Comparison of ENCODE assay signal across 28 cellular contexts in the genomic region with DNA sequence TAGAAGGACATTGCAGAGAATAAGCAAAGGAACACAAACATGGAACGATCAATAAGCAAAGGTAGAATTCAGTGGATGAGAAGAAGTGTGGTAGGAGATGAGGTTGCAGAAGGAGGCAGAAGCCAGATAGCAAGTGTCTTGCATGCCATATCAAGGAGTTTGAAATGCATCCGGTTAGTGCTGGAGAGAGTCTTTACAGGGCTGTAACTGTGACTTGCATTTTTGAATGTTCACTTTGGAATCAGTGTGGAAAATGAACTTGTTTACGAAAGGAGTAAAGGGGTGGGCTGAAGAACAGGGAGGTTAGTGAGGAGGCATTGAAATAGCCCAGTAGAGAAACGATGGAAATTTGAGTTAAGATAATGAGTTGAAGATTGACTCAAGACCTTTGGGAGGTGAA.
"Had no signal": no experiment of that assay in that cellular context is flagged by ENCODE, and none has a peak within 500 bp of the region (broad histone marks: within the 10 kb centered on the region; RNA-seq: fewer than 3 reads in every experiment).

No MANE protein-coding gene starts in this region.

- H3K9me3 ChIP-seq: left lung, lower lobe of right lung, pancreas, prostate gland, stomach, testis, thyroid gland, transverse colon, upper lobe of left lung, vagina had no signal

- H3K9me3 Mint-ChIP-seq: naive thymus-derived CD8-positive, alpha-beta T cell; nephron; stimulated activated naive B cell treated with anti-CD40 and anti-IgM and Interleukin-4, amounts not matched to agents 10 μg/mL and 1 μg/mL and 100 μg/mL, for 72 hours had no signal

- H3K4me1 ChIP-seq: lower lobe of right lung, pancreas, prostate gland had no signal

- H3K4me3 ChIP-seq: left lung, lower lobe of right lung, pancreas, prostate gland, skin epidermis, stomach, testis, thyroid gland, transverse colon, upper lobe of left lung, vagina had no signal

- H3K27ac ChIP-seq: left lung, lower lobe of right lung, pancreas, prostate gland, skin epidermis, stomach, testis, thyroid gland, transverse colon, upper lobe of left lung, vagina had no signal

- DNase-seq: hippocampal formation; kidney; left colon; left lung; lower lobe of right lung; mammary epithelial cell; mesenchymal stem cell; naive thymus-derived CD8-positive, alpha-beta T cell; nucleus accumbens; pancreas; posterior cingulate gyrus; right cardiac atrium; stimulated activated CD4-positive, alpha-beta T cell treated with anti-CD3 and anti-CD28 coated beads, Interleukin-12 subunit alpha, Interleukin-12 subunit beta, amount 100 ng/mL, for 4 hours; stimulated activated CD4-positive, alpha-beta T cell treated with anti-CD3 and anti-CD28 coated beads, Interleukin-15, amount 100 ng/mL, for 24 hours; stimulated activated CD4-positive, alpha-beta T cell treated with anti-CD3 and anti-CD28 coated beads, Interleukin-2, amount 100 ng/mL, for 24 hours; stimulated activated CD4-positive, alpha-beta T cell treated with anti-CD3 and anti-CD28 coated beads, Interleukin-4, amount 100 ng/mL, for 1 hour; stimulated activated naive B cell treated with anti-CD40 and anti-IgM and Interleukin-4, amounts not matched to agents 10 μg/mL and 1 μg/mL and 100 μg/mL, for 72 hours; stimulated activated naive CD8-positive, alpha-beta T cell treated with anti-CD3 and anti-CD28 coated beads, Interleukin-15, Interleukin-2, amounts not matched to agents 100 U/mL and 50 U/mL, for 24 hours; stomach; testis; thyroid gland; transverse colon; upper lobe of left lung had no signal

- H3K27ac Mint-ChIP-seq: naive thymus-derived CD8-positive, alpha-beta T cell; nephron; stimulated activated naive B cell treated with anti-CD40 and anti-IgM and Interleukin-4, amounts not matched to agents 10 μg/mL and 1 μg/mL and 100 μg/mL, for 72 hours had no signal

- H3K4me1 Mint-ChIP-seq: naive thymus-derived CD8-positive, alpha-beta T cell; stimulated activated naive B cell treated with anti-CD40 and anti-IgM and Interleukin-4, amounts not matched to agents 10 μg/mL and 1 μg/mL and 100 μg/mL, for 72 hours had no signal

- ATAC-seq: left colon; left lung; lower lobe of right lung; naive thymus-derived CD8-positive, alpha-beta T cell; pancreas; right cardiac atrium; sciatic nerve; stimulated activated naive B cell treated with anti-CD40 and anti-IgM and Interleukin-4, amounts not matched to agents 10 μg/mL and 1 μg/mL and 100 μg/mL, for 72 hours; stimulated activated naive CD8-positive, alpha-beta T cell treated with anti-CD3 and anti-CD28 coated beads, Interleukin-15, Interleukin-2, amounts not matched to agents 100 U/mL and 50 U/mL, for 24 hours had no signal

- H3K27me3 ChIP-seq: left lung, pancreas, stomach, testis, thyroid gland, transverse colon, upper lobe of left lung, vagina had no signal

- H3K36me3 Mint-ChIP-seq: naive thymus-derived CD8-positive, alpha-beta T cell; stimulated activated naive B cell treated with anti-CD40 and anti-IgM and Interleukin-4, amounts not matched to agents 10 μg/mL and 1 μg/mL and 100 μg/mL, for 72 hours had no signal

- H3K36me3 ChIP-seq: left lung, lower lobe of right lung, pancreas, prostate gland, stomach, thyroid gland, transverse colon, upper lobe of left lung, vagina had no signal

- H3K4me3 Mint-ChIP-seq: naive thymus-derived CD8-positive, alpha-beta T cell; nephron; stimulated activated naive B cell treated with anti-CD40 and anti-IgM and Interleukin-4, amounts not matched to agents 10 μg/mL and 1 μg/mL and 100 μg/mL, for 72 hours had no signal
